19 cellular contexts compared by ENCODE assay signal in genomic region chr7:24403557-24403956, GRCh38.
A peak's percentile ranks its signal among the peaks of the same experiment; 100 is the strongest.
DNase-seq lines count a peak whose midpoint lies in the region; ATAC-seq, FAIRE-seq and TF ChIP-seq lines count a peak whose summit lies in the region.
"Had no signal": no experiment of that assay in that cellular context is flagged by ENCODE, and none has a peak within 500 bp of the region (broad histone marks: within the 10 kb centered on the region; RNA-seq: fewer than 3 reads in every experiment).

No MANE protein-coding gene starts in this region.

- H3K79me2 ChIP-seq in H1 (ENCODE audit: control insufficient read depth in 1 of 2, insufficient read depth in 2 of 2, low read length in 2 of 2): peaks cover 5 to 42% of the 10 kb centered on the region in 2 experiments; a peak in 3 of 4 replicates

- POLR2A ChIA-PET in H1 (lab: Charles Lee; ENCODE audit: partially characterized antibody): interaction anchor here (0.6 to 7.2 kb wide), 4 partner anchors 9 to 337 kb away, joined by 3 to 50 read pairs (median 4); no protein-coding TSS in a partner anchor
- POLR2A ChIA-PET in GM10248 (lab: Yijun Ruan, JAX): no interaction called here

- no peak overlapping the region for H3K4me3 Mint-ChIP-seq in neural crest cell
- H3K4me3 Mint-ChIP-seq: B cell; CD14-positive monocyte; T-helper 2 cell treated with Interferon-gamma antibody and Interleukin-4, amounts not matched to agents 5 μg/mL and 100 μg/mL, for 36 hours had no signal

- peak overlapping the region; percentile 44 for H4K91ac ChIP-seq in H1 (replicated peaks; ENCODE audit: insufficient read length, low read length)

- H3K14ac ChIP-seq in H1 (ENCODE audit: insufficient read length): no peak overlapping the region

- peak overlapping the region; percentile 19; the same call in 1 of the 2 replicates for H2BK20ac ChIP-seq in H1 (ENCODE audit: low read length)

- no peak overlapping the region for H2BK12ac ChIP-seq in H1 (ENCODE audit: low read depth, low read length)

- no peaks in the 10 kb centered on the region for H3K9me3 ChIP-seq in HUES6 (ENCODE audit: control insufficient read depth, insufficient read depth, low read depth, low read length)
- H3K9me3 ChIP-seq in H1 (ENCODE audit: insufficient read depth in 2 of 2, low read depth in 1 of 2, low read length in 1 of 2): no peaks in the 10 kb centered on the region
- H3K9me3 ChIP-seq: SK-N-SH had no signal

- WGBS in H1 (ENCODE audit: extremely low coverage in 1 of 2, insufficient coverage in 1 of 2, insufficient read length in 1 of 2, insufficient replicate concordance in 2 of 2, low coverage in 1 of 2, low lambda C conversion rate in 2 of 2, missing lambda C conversion rate in 1 of 2), 2 experiments: 93% methylated on average over 2 of the region's 2 CpGs; no CpG with 5 or more reads in 1 of the 2 experiments

- no peak for TF ChIP-seq CTCF in H1 (IDR thresholded peaks at IDR 0.05; ENCODE audit: control extremely low read depth in 1 of 3, insufficient read depth in 1 of 3, low read depth in 1 of 3, low read length in 3 of 3)
- TF ChIP-seq CTCF in neural crest cell (conservative IDR thresholded peaks at IDR 0.05): no peak
- TF ChIP-seq CTCF in GM10248 (IDR thresholded peaks at IDR 0.05; ENCODE audit: control extremely low read depth, extremely low read depth, low read depth, missing control alignments): no peak

- H3K4ac ChIP-seq in H1 (replicated peaks; ENCODE audit: insufficient read length, low read depth, low read length): no peak overlapping the region

- H3K56ac ChIP-seq in H1 (replicated peaks; ENCODE audit: insufficient read length, low read depth, low read length): no peak overlapping the region

- peak overlapping the region; percentile 71 for H3K4me3 ChIP-seq in HUES6 (ENCODE audit: low read depth, low read length)
- peak overlapping the region in 2 of 4 experiments; percentile 3 to 66; a peak in 3 of 8 replicates for H3K4me3 ChIP-seq in H1 (ENCODE audit: extremely low read depth in 1 of 4, insufficient read depth in 2 of 4, low read depth in 3 of 4, low read length in 4 of 4)

- no peak for TF ChIP-seq RAD21 in H1 (IDR thresholded peaks at IDR 0.05 in 1 of 2, conservative IDR thresholded peaks at IDR 0.05 in 1 of 2; ENCODE audit: low read depth in 2 of 2, low read length in 2 of 2)

- peak overlapping the region; percentile 47 for H3K27ac Mint-ChIP-seq in neural crest cell (ENCODE audit: unreplicated experiment)
- H3K27ac Mint-ChIP-seq: B cell; CD14-positive monocyte; T-helper 2 cell treated with Interferon-gamma antibody and Interleukin-4, amounts not matched to agents 5 μg/mL and 100 μg/mL, for 36 hours had no signal

- peak overlapping the region; percentile 51 to 77 for H3K4me2 ChIP-seq in H1 (ENCODE audit: insufficient read depth in 1 of 2, low read depth in 2 of 2, low read length in 2 of 2)
- H3K4me2 ChIP-seq: SK-N-SH had no signal

- H3K4me1 Mint-ChIP-seq in neural crest cell: no peaks in the 10 kb centered on the region
- H3K4me1 Mint-ChIP-seq: CD14-positive monocyte had no signal

- TF ChIP-seq EP300 in H1 (IDR thresholded peaks at IDR 0.05; ENCODE audit: borderline replicate concordance in 1 of 2, low read depth in 2 of 2, low read length in 2 of 2): no peak

- no peak overlapping the region for H2AFZ ChIP-seq in H1 (ENCODE audit: low read length)

- no peak overlapping the region for H2AK5ac ChIP-seq in H1 (ENCODE audit: low read depth, low read length)

- peak overlapping the region; percentile 32; the same call in 1 of the 2 replicates for H2BK15ac ChIP-seq in H1 (ENCODE audit: low read length)

- CTCF ChIA-PET in H1 (lab: Charles Lee; ENCODE audit: partially characterized antibody) (interaction anchor here (1.1 kb wide), 1 partner anchor 9 kb away, joined by 3 read pairs; no protein-coding TSS in a partner anchor), GM10248 (lab: Yijun Ruan, JAX) (no interaction called here)

- H3K27me3 ChIP-seq in HUES6 (ENCODE audit: control insufficient read depth, insufficient read depth, low read length) (no peaks in the 10 kb centered on the region), H1 (replicated peaks in 1 of 4; ENCODE audit: control insufficient read depth in 3 of 4, extremely low read depth in 1 of 4, insufficient read depth in 3 of 4, low read length in 3 of 4) (no peaks in the 10 kb centered on the region)

- H3K23me2 ChIP-seq in H1 (ENCODE audit: low read depth, low read length): peaks cover 3% of the 10 kb centered on the region; the same call in 1 of the 2 replicates

- TF ChIP-seq POLR2A in H1 (IDR thresholded peaks at IDR 0.05; ENCODE audit: control extremely low read depth in 1 of 2, low read depth in 2 of 2, low read length in 2 of 2): peak in 1 of 2 experiments; percentile 71; a peak in 1 of 3 replicates

- DNase-seq in NCI-H146 (lab: John Stamatoyannopoulos, UW) (peak; percentile 4), NCI-H146 treated with DMSO at 0.1 percent for 48 hours (lab: John Stamatoyannopoulos, UW; ENCODE audit: unreplicated experiment) (no peak), H1 (ENCODE audit: low read depth in 1 of 2, low spot score in 2 of 2) (no peak), neural crest cell (ENCODE audit: low read depth, low spot score) (no peak), GM10248 (ENCODE audit: extremely low spot score) (no peak)
- DNase-seq: GF-D8, KBM-7, NCI-H1930, NCI-H2171, NCI-H345, NCI-H526, SIG-M5, SK-N-SH had no signal

- H2BK120ac ChIP-seq in H1 (replicated peaks; ENCODE audit: low read depth, low read length): peak overlapping the region; percentile 29

- no peak for ATAC-seq in HG03439 (IDR thresholded peaks at IDR 0.05; ENCODE audit: unreplicated experiment)

- no peak overlapping the region for H3K23ac ChIP-seq in H1 (ENCODE audit: insufficient read length)

- peak overlapping the region; percentile 35; the same call in 1 of the 2 replicates for H3K27ac ChIP-seq in HUES6 (ENCODE audit: low read depth, low read length)
- no peak overlapping the region for H3K27ac ChIP-seq in H1 (ENCODE audit: low read depth, low read length)

- H4K8ac ChIP-seq in H1 (ENCODE audit: extremely low read depth, insufficient read depth, low read length): no peak overlapping the region

- peaks cover 43% of the 10 kb centered on the region for H3K4me1 ChIP-seq in HUES6 (ENCODE audit: control insufficient read depth, insufficient read depth, low read length)
- H3K4me1 ChIP-seq in H1 (replicated peaks in 1 of 4; ENCODE audit: control insufficient read depth in 3 of 4, insufficient read depth in 4 of 4, low read length in 3 of 4): peaks cover 3 to 28% (median 21%) of the 10 kb centered on the region in 4 experiments; a peak in 6 of 7 replicates

- no peak overlapping the region for H3K18ac ChIP-seq in H1 (ENCODE audit: extremely low read depth, low read length)

- H4K20me1 ChIP-seq in H1 (replicated peaks in 1 of 2; ENCODE audit: control insufficient read depth in 1 of 2, insufficient read depth in 2 of 2, low read length in 2 of 2): peaks cover 4 to 8% of the 10 kb centered on the region in 2 experiments

- peak overlapping the region; percentile 79; the same call in 1 of the 2 replicates for H2BK5ac ChIP-seq in H1 (ENCODE audit: low read depth, low read length)

- H3K9ac ChIP-seq in HUES6 (ENCODE audit: low read length): peak overlapping the region; percentile 93
- no peak overlapping the region for H3K9ac ChIP-seq in H1 (replicated peaks in 1 of 4; ENCODE audit: extremely low read depth in 1 of 4, low read depth in 3 of 4, low read length in 3 of 4)
- H3K9ac ChIP-seq: SK-N-SH had no signal

- no peak overlapping the region for H4K5ac ChIP-seq in H1 (ENCODE audit: insufficient read length, low read depth, low read length)

- H3K36me3 ChIP-seq in HUES6 (ENCODE audit: control insufficient read depth, insufficient read depth, low read length) (peaks cover 57% of the 10 kb centered on the region), H1 (ENCODE audit: control insufficient read depth in 2 of 4, insufficient read depth in 4 of 4, low read length in 3 of 4) (peaks cover 2 to 60% (median 29%) of the 10 kb centered on the region in 4 experiments; a peak in 5 of 8 replicates)

- H3K27me3 Mint-ChIP-seq in neural crest cell (ENCODE audit: low read depth): peaks cover 41% of the 10 kb centered on the region
- H3K27me3 Mint-ChIP-seq: B cell had no signal

- FAIRE-seq in H1 (lab: Jason Lieb, UNC): peak; percentile 28
- FAIRE-seq: H54 had no signal

- H3K36me3 Mint-ChIP-seq in neural crest cell (ENCODE audit: low read depth): no peaks in the 10 kb centered on the region
- H3K36me3 Mint-ChIP-seq: CD14-positive monocyte had no signal

- H3K79me1 ChIP-seq in H1 (ENCODE audit: low read depth, low read length): 0 out of 2 replicates have a peak, but pooled peaks cover 3% of the 10 kb centered on the region

- no peaks in the 10 kb centered on the region for H3K9me3 Mint-ChIP-seq in neural crest cell
- H3K9me3 Mint-ChIP-seq: CD14-positive monocyte; T-helper 2 cell treated with Interferon-gamma antibody and Interleukin-4, amounts not matched to agents 5 μg/mL and 100 μg/mL, for 36 hours had no signal

TF ChIP-seq in H1, 55 proteins besides CTCF, POLR2A, EP300 and RAD21:
- TF ChIP-seq POLR2AphosphoS5 (IDR thresholded peaks at IDR 0.05; ENCODE audit: low read depth, low read length): peak; percentile 41; the same call in 1 of the 2 replicates
- no peak for TF ChIP-seq SIX5 (IDR thresholded peaks at IDR 0.05; ENCODE audit: low read depth, low read length)
